In the genomic region with DNA sequence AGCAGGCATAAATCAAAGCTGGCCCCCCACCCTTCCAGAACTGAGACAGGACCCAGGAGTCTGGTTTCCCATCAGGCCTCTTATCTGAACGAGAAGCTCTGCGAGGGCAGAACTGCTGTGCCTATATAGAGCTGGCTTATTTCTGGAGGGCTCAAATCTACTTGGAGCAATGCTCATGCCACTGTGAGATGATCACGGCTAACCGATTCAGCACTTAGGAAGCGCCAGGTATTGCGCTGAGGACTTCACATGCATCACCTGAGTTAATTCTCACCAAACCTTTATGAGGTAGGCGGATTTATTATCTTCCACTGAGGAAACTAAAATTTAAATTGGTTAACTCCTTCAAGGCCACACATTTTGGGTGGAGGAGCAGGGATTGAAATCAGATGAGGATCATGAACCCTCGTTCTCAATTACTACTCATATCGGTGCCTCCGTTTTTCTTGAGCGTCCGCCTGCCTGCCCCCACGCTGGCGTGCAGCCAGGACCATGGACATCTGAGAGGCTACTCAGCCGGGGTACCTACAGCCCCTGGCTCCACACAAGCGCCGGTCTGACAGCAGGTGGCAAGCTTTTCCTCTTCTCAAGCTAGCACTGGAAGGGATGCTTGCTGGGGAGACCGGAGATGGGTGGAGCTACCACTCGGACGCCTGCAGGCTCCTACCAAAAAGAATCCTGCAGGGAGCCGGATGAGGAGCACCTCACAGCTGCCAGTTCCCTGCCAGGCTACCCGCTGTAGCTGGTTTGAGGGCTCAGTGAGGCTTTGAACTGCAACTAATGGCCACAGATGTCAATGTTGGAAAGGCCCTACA, we compare ENCODE assay signal across 8 cellular contexts. TPM values are rescaled to one million over a fixed set of nuclear protein-coding genes. Genes with fewer than 3 reads are reported as not detected.
DNase-seq lines count a peak whose midpoint lies in the region; ATAC-seq and TF ChIP-seq lines count a peak whose summit lies in the region.

No MANE protein-coding gene starts in this region.

- intact Hi-C loops in spleen (cut with DNase I; ENCODE audit: low total_unique reads): no loop called here

- H3K27me3 Mint-ChIP-seq in central memory CD8-positive, alpha-beta T cell: no peaks in the 10 kb centered on the region

- H3K27me3 ChIP-seq in WERI-Rb-1 (ENCODE audit: insufficient read depth, low read depth, severe bottlenecking) (no peaks in the 10 kb centered on the region), spleen (replicated peaks in 1 of 7) (no peaks in the 10 kb centered on the region)

- H3K27ac ChIP-seq in WERI-Rb-1 (peak overlapping the region; percentile 100), spleen (peak overlapping the region; percentile 99 to 100 (median 100))

- WGBS in spleen, 5 donors: 26 to 50% (median 27%) methylated on average over 11 to 22 of the region's 22 CpGs

- peak in 12 of 14 donors; percentile 21 to 87 (median 58) for DNase-seq in C1 segment of cervical spinal cord (lab: John Stamatoyannopoulos, UW)
- peak; percentile 76 for DNase-seq in H4 (ENCODE audit: low spot score)
- peak; percentile 86 for DNase-seq in NCI-H2196 (lab: John Stamatoyannopoulos, UW; ENCODE audit: unreplicated experiment)
- peak; percentile 92 for DNase-seq in WERI-Rb-1
- DNase-seq in central memory CD8-positive, alpha-beta T cell (ENCODE audit: low spot score in 2 of 2): peak in 1 of 2 donors; percentile 27
- DNase-seq in iris pigment epithelial cell (ENCODE audit: low read depth): peak; percentile 82
- peak; percentile 91 for DNase-seq in spleen

- H3K27ac Mint-ChIP-seq in central memory CD8-positive, alpha-beta T cell (ENCODE audit: low read depth): peak overlapping the region; percentile 96

- TF ChIP-seq CTCF in WERI-Rb-1 (IDR thresholded peaks at IDR 0.05; ENCODE audit: low read depth, low read length) (peak; percentile 62), spleen (IDR thresholded peaks at IDR 0.05 in 8 of 11, conservative IDR thresholded peaks at IDR 0.05 in 3 of 11) (peak in 8 of 11 experiments; percentile 29 to 55 (median 41))

- peaks cover 14% of the 10 kb centered on the region for H3K4me1 Mint-ChIP-seq in central memory CD8-positive, alpha-beta T cell

- H3K36me3 ChIP-seq in WERI-Rb-1 (peaks cover 24% of the 10 kb centered on the region), spleen (peaks cover 3 to 28% (median 15%) of the 10 kb centered on the region in 6 donors)

- H3K4me1 ChIP-seq in spleen: peaks cover 12 to 46% (median 31%) of the 10 kb centered on the region in 6 donors

- H3K9me3 Mint-ChIP-seq in central memory CD8-positive, alpha-beta T cell: no peaks in the 10 kb centered on the region

- TF ChIP-seq POLR2A in spleen (IDR thresholded peaks at IDR 0.05): peak in 1 of 3 donors; percentile 12

- peak overlapping the region; percentile 98 for H3K4me3 Mint-ChIP-seq in central memory CD8-positive, alpha-beta T cell

- H3K9me3 ChIP-seq in WERI-Rb-1 (ENCODE audit: severe bottlenecking): no peaks in the 10 kb centered on the region
- no peaks in the 10 kb centered on the region for H3K9me3 ChIP-seq in spleen

- no peak for ATAC-seq in central memory CD8-positive, alpha-beta T cell (replicated peaks; ENCODE audit: extremely low read depth, poor library complexity, severe bottlenecking)
- no peak for ATAC-seq in GM21737 (IDR thresholded peaks at IDR 0.05; ENCODE audit: unreplicated experiment)

- peaks cover 35% of the 10 kb centered on the region for H3K36me3 Mint-ChIP-seq in central memory CD8-positive, alpha-beta T cell (ENCODE audit: insufficient read depth)

- H3K4me3 ChIP-seq in WERI-Rb-1 (ENCODE audit: low read depth, low read length): peak overlapping the region; percentile 97
- H3K4me3 ChIP-seq in spleen: peak overlapping the region; percentile 66 to 94 (median 88)

RNA-seq across cellular contexts. Expression of a gene that starts 1.0 kb away (rescaled TPM):
- total RNA-seq in H4 (2014; rRNA removed; shearing (Covaris generic)): 5.2 and 7.7 TPM in 2 replicates
- 10 to 100 TPM; 41.2 to 61.9 (median 52.4) TPM for total RNA-seq in spleen
- 10 to 100 TPM; 25.1 to 33.8 (median 31.0) TPM for polyA plus RNA-seq in spleen

RNA-seq across cellular contexts. Expression of a gene that starts 21.5 kb away (rescaled TPM):
- 1.1 and 2.2 TPM in 2 replicates for total RNA-seq in H4 (2014; rRNA removed; shearing (Covaris generic))
- 100 to 1,000 TPM in 2 of 7 donors, 10 to 100 TPM in 5; 19.2 to 430 (median 46.7) TPM for total RNA-seq in spleen
- 10 to 100 TPM in 2 of 3 donors, 1 to 10 TPM in 1; 7.5 to 58.2 (median 16.7) TPM for polyA plus RNA-seq in spleen

RNA-seq across cellular contexts. Expression of a gene that starts 38.6 kb away (rescaled TPM):
- 4.3 and 7.1 TPM in 2 replicates for total RNA-seq in H4 (2014; rRNA removed; shearing (Covaris generic))
- 10 to 100 TPM; 25.9 to 46.3 (median 33.8) TPM for total RNA-seq in spleen
- 10 to 100 TPM in 2 of 3 donors, 1 to 10 TPM in 1; 8.2 to 17.9 (median 17.8) TPM for polyA plus RNA-seq in spleen

RNA-seq across cellular contexts. Expression of a gene that starts 42.3 kb away (rescaled TPM):
- total RNA-seq in H4 (2014; rRNA removed; shearing (Covaris generic)): 102 and 150 TPM in 2 replicates
- total RNA-seq in spleen: 100 to 1,000 TPM; 162 to 203 (median 183) TPM
- polyA plus RNA-seq in spleen: 100 to 1,000 TPM in 1 of 3 donors, 10 to 100 TPM in 2; 56.6 to 105 (median 65.8) TPM

RNA-seq across cellular contexts. Expression of a gene that starts 42.4 kb away (rescaled TPM):
- total RNA-seq in H4 (2014; rRNA removed; shearing (Covaris generic)): 0.99 and 1.8 TPM in 2 replicates
- total RNA-seq in spleen: 10 to 100 TPM in 2 of 7 donors, 1 to 10 TPM in 5; 3.3 to 19.4 (median 6.4) TPM
- polyA plus RNA-seq in spleen: 1 to 10 TPM; 2.7 to 4.4 (median 3.5) TPM
